In the genomic region with DNA sequence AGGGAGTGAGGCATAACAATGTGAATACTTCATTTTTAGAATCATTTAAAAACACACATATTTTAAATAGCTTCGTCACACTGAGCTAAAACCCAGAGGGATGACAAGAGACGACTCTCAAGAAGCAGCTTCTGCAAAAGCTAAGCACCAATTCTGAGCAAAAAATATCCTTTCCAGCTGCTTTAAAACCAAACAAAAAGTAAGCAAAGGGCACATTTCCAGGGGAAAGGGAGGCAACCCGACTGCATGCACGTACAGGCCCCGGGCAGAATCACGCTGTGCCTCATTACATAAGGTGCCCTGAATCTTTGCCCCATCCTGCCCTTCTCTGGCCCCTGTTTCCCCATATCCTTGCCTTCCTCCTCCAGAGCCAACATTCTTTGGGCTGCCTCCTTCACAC, we compare ENCODE assay signal across 17 cellular contexts.
DNase-seq lines count a peak whose midpoint lies in the region; TF ChIP-seq lines count a peak whose summit lies in the region.
"Had no signal": no experiment of that assay in that cellular context is flagged by ENCODE, and none has a peak within 500 bp of the region (broad histone marks: within the 10 kb centered on the region; RNA-seq: fewer than 3 reads in every experiment).

No MANE protein-coding gene starts in this region.

- H3K9me3 Mint-ChIP-seq in HFFc6: no peaks in the 10 kb centered on the region

- peak overlapping the region; percentile 73 for H3K27ac Mint-ChIP-seq in HFFc6

- H3K4me3 Mint-ChIP-seq in HFFc6: peak overlapping the region; percentile 76

- DNase-seq in HFFc6 (peak; percentile 22), caudate nucleus (lab: John Stamatoyannopoulos, UW) (peak in 1 of 61 donors; percentile 24), fibroblast of the aortic adventitia (ENCODE audit: low read depth) (peak; percentile 48), nucleus accumbens (lab: John Stamatoyannopoulos, UW) (no peak), GM10266 (ENCODE audit: extremely low spot score) (no peak), T-helper 9 cell (no peak)
- DNase-seq in activated CD4-positive, alpha-beta T cell treated with anti-CD3 and anti-CD28 coated beads, Interleukin-2, amount 50 U/mL, for 48 hours: no peak
- DNase-seq: MG63, NCI-H1092 treated with DMSO at 0.1 percent for 48 hours, NCI-H1694, NCI-H2107, NCI-H345, NCI-H69 had no signal

- peak overlapping the region; percentile 58 for H3K27ac ChIP-seq in caudate nucleus (ENCODE audit: low read depth, low read length)
- H3K27ac ChIP-seq: C4-2B, KMS-11, SK-N-MC had no signal

- peaks cover 9% of the 10 kb centered on the region; the same call in 1 of the 2 replicates for H3K36me3 Mint-ChIP-seq in HFFc6 (ENCODE audit: low read depth)

- H3K27me3 Mint-ChIP-seq in HFFc6 (ENCODE audit: insufficient read depth): peaks cover 1% of the 10 kb centered on the region

- H3K4me3 ChIP-seq in fibroblast of the aortic adventitia (ENCODE audit: low read depth, low read length): no peak overlapping the region
- H3K4me3 ChIP-seq: GM12878, MG63, SK-N-MC had no signal

- TF ChIP-seq CTCF in HFFc6 (IDR thresholded peaks at IDR 0.05) (no peak), fibroblast of the aortic adventitia (IDR thresholded peaks at IDR 0.05; ENCODE audit: insufficient read depth, low read length) (no peak), GM10266 (IDR thresholded peaks at IDR 0.05; ENCODE audit: control insufficient read depth, insufficient read depth, low read depth, missing control alignments) (no peak)

- H3K4me1 Mint-ChIP-seq in HFFc6 (ENCODE audit: low read depth): peaks cover 49% of the 10 kb centered on the region

Comparison
In these comparisons a context has a peak if more than half of its experiments do, and no peak if none do; other contexts are left out.
1. DNase-seq: peak in HFFc6 (single experiment) and fibroblast of the aortic adventitia (single experiment); none in activated CD4-positive, alpha-beta T cell treated with anti-CD3 and anti-CD28 coated beads, Interleukin-2, amount 50 U/mL, for 48 hours (0 of 2), nucleus accumbens (0 of 56), GM10266 (single experiment) and T-helper 9 cell (single experiment).